ENCODE assay signal across 21 cellular contexts in genomic region chr9:7259544-7260241, GRCh38.
DNase-seq lines count a peak whose midpoint lies in the region; FAIRE-seq and TF ChIP-seq lines count a peak whose summit lies in the region.
"Had no signal": no experiment of that assay in that cellular context is flagged by ENCODE, and none has a peak within 500 bp of the region (broad histone marks: within the 10 kb centered on the region; RNA-seq: fewer than 3 reads in every experiment).

No MANE protein-coding gene starts in this region.

- no peak overlapping the region for H2AFZ ChIP-seq in mammary epithelial cell (ENCODE audit: low read depth, low read length)

- no peaks in the 10 kb centered on the region for H3K79me2 ChIP-seq in mammary epithelial cell (ENCODE audit: insufficient read depth, low read length)

- WGBS in mammary epithelial cell (ENCODE audit: low coverage, missing lambda C conversion rate): 80% methylated on average over 6 of the region's 6 CpGs

- H3K4me1 ChIP-seq in mammary epithelial cell (ENCODE audit: insufficient read depth, low read length): no peaks in the 10 kb centered on the region
- H3K4me1 ChIP-seq: left lung, prostate gland, spleen, testis had no signal

- H4K20me1 ChIP-seq in mammary epithelial cell (ENCODE audit: insufficient read depth, low read length): no peaks in the 10 kb centered on the region

- no peaks in the 10 kb centered on the region for H3K36me3 ChIP-seq in mammary epithelial cell (ENCODE audit: insufficient read depth, low read length)
- H3K36me3 ChIP-seq: left lung, prostate gland, spleen had no signal

- H3K27ac ChIP-seq in mammary epithelial cell (ENCODE audit: insufficient read depth, low read depth, low read length): no peak overlapping the region
- H3K27ac ChIP-seq: left lung, prostate gland, RWPE1, spleen, testis had no signal

- H3K4me2 ChIP-seq in mammary epithelial cell (ENCODE audit: insufficient read depth, low read depth, low read length): no peak overlapping the region

- CTCF ChIA-PET in mammary epithelial cell (lab: Charles Lee; ENCODE audit: low non-redundant PET): no interaction called here

- no peak overlapping the region for H3K9ac ChIP-seq in mammary epithelial cell (ENCODE audit: insufficient read depth, low read length)

- no peaks in the 10 kb centered on the region for H3K27me3 ChIP-seq in mammary epithelial cell (ENCODE audit: insufficient read depth, low read length)
- H3K27me3 ChIP-seq: testis had no signal

- TF ChIP-seq CTCF in mammary epithelial cell (conservative IDR thresholded peaks at IDR 0.05 in 1 of 2, IDR thresholded peaks at IDR 0.05 in 1 of 2; ENCODE audit: extremely low read depth in 1 of 2, insufficient read depth in 1 of 2, low read depth in 1 of 2, low read length in 2 of 2): peak in 1 of 2 donors; percentile 26

- peak; percentile 61 for FAIRE-seq in islet of Langerhans (lab: Jason Lieb, UNC)
- FAIRE-seq: GM12878 had no signal

- in situ Hi-C loops in KBM-7 (cut with MboI; ENCODE audit: low pct_unique_long_range_greater_than_20kb, low sequenced_read_pairs): no loop called here
- in situ Hi-C loops in mammary epithelial cell (cut with MboI; ENCODE audit: low sequenced_read_pairs in 2 of 2): loop anchor here in 1 of 2 donors (5.0 kb wide), 1 partner anchor 47 kb away; no protein-coding TSS in a partner anchor

- H3K9me3 ChIP-seq in mammary epithelial cell (replicated peaks; ENCODE audit: insufficient read depth, low read length): no peaks in the 10 kb centered on the region
- H3K9me3 ChIP-seq: left lung, prostate gland, spleen, testis had no signal

- BruUV-seq in mammary epithelial cell (replicated peaks; lab: Mats Ljungman, UMichigan): no TSS peak

- no peak overlapping the region for H3K4me3 ChIP-seq in mammary epithelial cell (replicated peaks in 1 of 3; ENCODE audit: insufficient read depth in 1 of 3, low read depth in 2 of 3, low read length in 3 of 3)
- H3K4me3 ChIP-seq: GM12878, left lung, prostate gland, spleen, testis had no signal

- DNase-seq in Ammon's horn (ENCODE audit: low spot score) (peak; percentile 8), KBM-7 (peak; percentile 1), mammary epithelial cell (peak; percentile 8), activated gamma-delta T cell (lab: John Stamatoyannopoulos, UW) (no peak), NCI-H1694 (lab: John Stamatoyannopoulos, UW) (no peak), cortex of kidney (lab: John Stamatoyannopoulos, UW) (no peak)
- no peak for DNase-seq in activated CD8-positive, alpha-beta memory T cell treated with anti-CD3 and anti-CD28 coated beads, Interleukin-2, amount 50 U/mL, for 4 hours
- DNase-seq: activated CD4-positive, alpha-beta T cell treated with anti-CD3 and anti-CD28 coated beads, Interleukin-2, amount 50 U/mL, for 48 hours; activated naive CD8-positive, alpha-beta T cell treated with anti-CD3 and anti-CD28 coated beads for 36 hours; activated T-cell treated with anti-CD3 and anti-CD28 coated beads, Interleukin-2, amount 50 U/mL, for 4 hours; AML-193; Calu3; effector CD4-positive, alpha-beta T cell; left lung; NCI-H1105 treated with DMSO at 0.1 percent for 48 hours; spleen; testis had no signal

- dilution Hi-C loops in mammary epithelial cell (cut with HindIII; ENCODE audit: low sequenced_read_pairs): no loop called here

- intact Hi-C loops in mammary epithelial cell (cut with micrococcal nuclease): no loop called here

Comparison
In these comparisons a context has a peak if more than half of its experiments do, and no peak if none do; other contexts are left out.
1. DNase-seq: peak in Ammon's horn (single experiment), KBM-7 (single experiment) and mammary epithelial cell (single experiment); none in activated gamma-delta T cell (single experiment), activated CD8-positive, alpha-beta memory T cell treated with anti-CD3 and anti-CD28 coated beads, Interleukin-2, amount 50 U/mL, for 4 hours (single experiment), NCI-H1694 (single experiment) and cortex of kidney (single experiment).